Comparison of ENCODE assay signal across 11 cellular contexts in genomic region chr14:98548071-98548686, GRCh38.
DNase-seq lines count a peak whose midpoint lies in the region; ATAC-seq and TF ChIP-seq lines count a peak whose summit lies in the region.
"Had no signal": no experiment of that assay in that cellular context is flagged by ENCODE, and none has a peak within 500 bp of the region (broad histone marks: within the 10 kb centered on the region; RNA-seq: fewer than 3 reads in every experiment).

No MANE protein-coding gene starts in this region.

- DNase-seq in HT1080 (ENCODE audit: low read depth), result peak; percentile 16
- DNase-seq in activated CD4-positive, alpha-beta T cell treated with anti-CD3 and anti-CD28 coated beads for 48 hours, result peak; percentile 59
- peak; percentile 29 to 55 for DNase-seq in stimulated activated CD4-positive, alpha-beta T cell treated with anti-CD3 and anti-CD28 coated beads, Interleukin-4, amount 100 ng/mL, for 4 hours
- no peak for DNase-seq in iPS-NIHi11 (ENCODE audit: low spot score)
- DNase-seq in esophagus muscularis mucosa (ENCODE audit: extremely low spot score), result no peak
- no peak for DNase-seq in transverse colon

- H3K4me1 ChIP-seq in esophagus muscularis mucosa (no peaks in the 10 kb centered on the region), transverse colon (no peaks in the 10 kb centered on the region)

- peaks cover 18% of the 10 kb centered on the region for H3K4me1 Mint-ChIP-seq in activated naive CD8-positive, alpha-beta T cell (ENCODE audit: low read depth)
- H3K4me1 Mint-ChIP-seq: mesothelial cell of epicardium had no signal

- H3K27me3 ChIP-seq in esophagus muscularis mucosa (no peaks in the 10 kb centered on the region), transverse colon (no peaks in the 10 kb centered on the region)

- no peak for TF ChIP-seq POLR2A in esophagus muscularis mucosa (IDR thresholded peaks at IDR 0.05; ENCODE audit: low read depth)
- no peak for TF ChIP-seq POLR2A in transverse colon (IDR thresholded peaks at IDR 0.05)

- H3K27me3 Mint-ChIP-seq in activated naive CD8-positive, alpha-beta T cell, result no peaks in the 10 kb centered on the region

- intact Hi-C loops in esophagus muscularis mucosa (cut with DNase I), result no loop called here
- intact Hi-C loops in transverse colon (cut with DNase I; ENCODE audit: low total_unique reads), result no loop called here

- 48% methylated on average over 6 of the region's 6 CpGs for WGBS in esophagus muscularis mucosa
- WGBS in transverse colon (ENCODE audit: low coverage in 1 of 2), 2 donors, result 41 to 100% methylated on average over 1 to 6 of the region's 6 CpGs

- no peaks in the 10 kb centered on the region for H3K9me3 Mint-ChIP-seq in activated naive CD8-positive, alpha-beta T cell (ENCODE audit: low read depth)
- H3K9me3 Mint-ChIP-seq: mesothelial cell of epicardium had no signal

- H3K9me3 ChIP-seq in esophagus muscularis mucosa (no peaks in the 10 kb centered on the region), transverse colon (no peaks in the 10 kb centered on the region)

- no peak for TF ChIP-seq EP300 in esophagus muscularis mucosa (IDR thresholded peaks at IDR 0.05)
- TF ChIP-seq EP300 in transverse colon (IDR thresholded peaks at IDR 0.05; ENCODE audit: low read depth), result no peak

- H3K36me3 Mint-ChIP-seq in activated naive CD8-positive, alpha-beta T cell, result peaks cover 2% of the 10 kb centered on the region
- H3K36me3 Mint-ChIP-seq: mesothelial cell of epicardium had no signal

- H3K27ac Mint-ChIP-seq in activated naive CD8-positive, alpha-beta T cell, result peak overlapping the region; percentile 97
- H3K27ac Mint-ChIP-seq: mesothelial cell of epicardium had no signal

- H3K36me3 ChIP-seq in esophagus muscularis mucosa (no peaks in the 10 kb centered on the region), transverse colon (no peaks in the 10 kb centered on the region)

- peak overlapping the region; percentile 44 for H3K4me3 Mint-ChIP-seq in activated naive CD8-positive, alpha-beta T cell
- H3K4me3 Mint-ChIP-seq: mesothelial cell of epicardium had no signal

- H3K27ac ChIP-seq in esophagus muscularis mucosa (replicated peaks in 1 of 4) (no peak overlapping the region), transverse colon (no peak overlapping the region)
- H3K27ac ChIP-seq: C4-2B had no signal

- in situ Hi-C loops in transverse colon (cut with MboI; ENCODE audit: low pct_ligation_motif_present in 1 of 4, low pct_unique_long_range_greater_than_20kb in 1 of 4, low sequenced_read_pairs in 3 of 4), result no loop called here

- ATAC-seq in SK-N-SH treated with all-trans-retinoic acid at 6 μM for 48 hours, result no peak
- ATAC-seq: GM12878 had no signal

- TF ChIP-seq CTCF in esophagus muscularis mucosa (IDR thresholded peaks at IDR 0.05), result no peak
- TF ChIP-seq CTCF in transverse colon (IDR thresholded peaks at IDR 0.05), result no peak

- no peak overlapping the region for H3K4me3 ChIP-seq in esophagus muscularis mucosa
- H3K4me3 ChIP-seq in transverse colon, result no peak overlapping the region
- H3K4me3 ChIP-seq: GM12878 had no signal

TF ChIP-seq in SK-N-SH treated with all-trans-retinoic acid at 6 μM for 48 hours, 23 proteins besides CTCF, POLR2A, EP300 and RAD21:
- TF ChIP-seq ZNF70 (CRISPR knock-in tag; IDR thresholded peaks at IDR 0.05) (no peak), GLIS3 (CRISPR knock-in tag; IDR thresholded peaks at IDR 0.05) (no peak), BACH2 (CRISPR knock-in tag; IDR thresholded peaks at IDR 0.05; ENCODE audit: borderline replicate concordance) (no peak), ZNF8 (CRISPR knock-in tag; IDR thresholded peaks at IDR 0.05) (no peak), PATZ1 (CRISPR knock-in tag; IDR thresholded peaks at IDR 0.05; ENCODE audit: borderline replicate concordance) (no peak), PPARA (CRISPR knock-in tag; IDR thresholded peaks at IDR 0.05; ENCODE audit: borderline replicate concordance) (no peak), ZFP3 (CRISPR knock-in tag; IDR thresholded peaks at IDR 0.05) (no peak), ZFP30 (CRISPR knock-in tag; IDR thresholded peaks at IDR 0.05) (no peak), OSR1 (CRISPR knock-in tag; IDR thresholded peaks at IDR 0.05) (no peak), RARB (CRISPR knock-in tag; IDR thresholded peaks at IDR 0.05) (no peak), ISL1 (CRISPR knock-in tag; IDR thresholded peaks at IDR 0.05) (no peak), ARNTL (CRISPR knock-in tag; IDR thresholded peaks at IDR 0.05; ENCODE audit: borderline replicate concordance, low read depth) (no peak)

Comparison
In these comparisons a context has a peak if more than half of its experiments do, and no peak if none do; other contexts are left out.
1. DNase-seq: peak in HT1080 (single experiment), activated CD4-positive, alpha-beta T cell treated with anti-CD3 and anti-CD28 coated beads for 48 hours (single experiment) and stimulated activated CD4-positive, alpha-beta T cell treated with anti-CD3 and anti-CD28 coated beads, Interleukin-4, amount 100 ng/mL, for 4 hours (2 of 2); none in iPS-NIHi11 (single experiment), esophagus muscularis mucosa (single experiment) and transverse colon (single experiment).